ENCODE assay signal across 1 cellular context in the genomic region with DNA sequence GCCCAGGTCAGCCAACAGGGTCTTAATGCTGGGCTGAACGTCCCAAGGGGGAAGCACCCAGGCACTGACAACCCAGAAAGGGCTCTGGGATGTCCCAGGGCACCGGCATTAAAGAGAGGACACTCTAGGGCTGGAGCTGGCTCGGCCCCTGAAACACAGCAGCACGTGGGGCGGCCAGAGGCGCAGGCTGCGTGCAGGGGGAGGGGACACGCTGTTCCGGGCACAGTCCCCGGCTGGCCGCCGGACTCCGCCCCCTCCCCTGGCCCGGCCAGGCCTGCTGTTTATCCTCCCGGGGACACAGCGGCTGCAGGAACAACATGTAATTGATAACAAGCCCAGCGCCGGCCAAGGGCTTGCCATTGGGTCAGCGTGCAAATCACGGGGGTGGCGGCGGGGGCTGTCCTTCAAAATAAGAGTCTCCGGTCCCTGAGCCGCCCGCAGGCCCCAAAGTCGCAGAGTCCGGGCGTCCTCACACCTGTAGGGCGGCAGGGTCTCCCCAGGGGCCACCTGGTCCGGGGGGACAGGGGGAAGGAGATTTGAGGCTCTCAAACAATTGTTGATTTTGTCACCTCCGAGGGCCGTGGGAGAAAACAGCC.
TF ChIP-seq lines count a peak whose summit lies in the region.

No MANE protein-coding gene starts in this region.

TF ChIP-seq in HepG2, 621 proteins besides CTCF, POLR2A, EP300 and RAD21 (continued from another document and continues in another):
- TF ChIP-seq, protein P1, sequence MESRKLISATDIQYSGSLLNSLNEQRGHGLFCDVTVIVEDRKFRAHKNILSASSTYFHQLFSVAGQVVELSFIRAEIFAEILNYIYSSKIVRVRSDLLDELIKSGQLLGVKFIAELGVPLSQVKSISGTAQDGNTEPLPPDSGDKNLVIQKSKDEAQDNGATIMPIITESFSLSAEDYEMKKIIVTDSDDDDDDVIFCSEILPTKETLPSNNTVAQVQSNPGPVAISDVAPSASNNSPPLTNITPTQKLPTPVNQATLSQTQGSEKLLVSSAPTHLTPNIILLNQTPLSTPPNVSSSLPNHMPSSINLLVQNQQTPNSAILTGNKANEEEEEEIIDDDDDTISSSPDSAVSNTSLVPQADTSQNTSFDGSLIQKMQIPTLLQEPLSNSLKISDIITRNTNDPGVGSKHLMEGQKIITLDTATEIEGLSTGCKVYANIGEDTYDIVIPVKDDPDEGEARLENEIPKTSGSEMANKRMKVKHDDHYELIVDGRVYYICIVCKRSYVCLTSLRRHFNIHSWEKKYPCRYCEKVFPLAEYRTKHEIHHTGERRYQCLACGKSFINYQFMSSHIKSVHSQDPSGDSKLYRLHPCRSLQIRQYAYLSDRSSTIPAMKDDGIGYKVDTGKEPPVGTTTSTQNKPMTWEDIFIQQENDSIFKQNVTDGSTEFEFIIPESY (CRISPR knock-in tag; IDR thresholded peaks at IDR 0.05) = no peak
- TF ChIP-seq KLF12 (CRISPR knock-in tag; IDR thresholded peaks at IDR 0.05; ENCODE audit: borderline replicate concordance) (no peak), SMYD3 (CRISPR knock-in tag; IDR thresholded peaks at IDR 0.05) (0 out of 2 replicates have a peak, but pooled peaks have one; percentile 46), RNF2 (conservative IDR thresholded peaks at IDR 0.05; ENCODE audit: low read depth) (no peak), ETV6 (CRISPR knock-in tag; conservative IDR thresholded peaks at IDR 0.05) (0 out of 2 replicates have a peak, but pooled peaks have one; percentile 57), NR1H2 (CRISPR knock-in tag; IDR thresholded peaks at IDR 0.05; ENCODE audit: borderline replicate concordance, low read depth) (no peak), SMAD1 (CRISPR knock-in tag; IDR thresholded peaks at IDR 0.05; ENCODE audit: borderline replicate concordance, low read depth) (no peak), ZC3H13 (CRISPR knock-in tag; IDR thresholded peaks at IDR 0.05) (no peak), ONECUT2 (CRISPR knock-in tag; IDR thresholded peaks at IDR 0.05) (no peak)
- TF ChIP-seq, protein P2, sequence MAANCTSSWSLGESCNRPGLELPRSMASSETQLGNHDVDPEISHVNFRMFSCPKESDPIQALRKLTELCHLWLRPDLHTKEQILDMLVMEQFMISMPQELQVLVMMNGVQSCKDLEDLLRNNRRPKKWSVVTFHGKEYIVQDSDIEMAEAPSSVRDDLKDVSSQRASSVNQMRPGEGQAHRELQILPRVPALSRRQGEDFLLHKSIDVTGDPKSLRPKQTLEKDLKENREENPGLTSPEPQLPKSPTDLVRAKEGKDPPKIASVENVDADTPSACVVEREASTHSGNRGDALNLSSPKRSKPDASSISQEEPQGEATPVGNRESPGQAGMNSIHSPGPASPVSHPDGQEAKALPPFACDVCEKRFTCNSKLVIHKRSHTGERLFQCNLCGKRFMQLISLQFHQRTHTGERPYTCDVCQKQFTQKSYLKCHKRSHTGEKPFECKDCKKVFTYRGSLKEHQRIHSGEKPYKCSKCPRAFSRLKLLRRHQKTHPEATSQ (CRISPR knock-in tag; IDR thresholded peaks at IDR 0.05; ENCODE audit: borderline replicate concordance) = no peak
- TF ChIP-seq, protein P3, sequence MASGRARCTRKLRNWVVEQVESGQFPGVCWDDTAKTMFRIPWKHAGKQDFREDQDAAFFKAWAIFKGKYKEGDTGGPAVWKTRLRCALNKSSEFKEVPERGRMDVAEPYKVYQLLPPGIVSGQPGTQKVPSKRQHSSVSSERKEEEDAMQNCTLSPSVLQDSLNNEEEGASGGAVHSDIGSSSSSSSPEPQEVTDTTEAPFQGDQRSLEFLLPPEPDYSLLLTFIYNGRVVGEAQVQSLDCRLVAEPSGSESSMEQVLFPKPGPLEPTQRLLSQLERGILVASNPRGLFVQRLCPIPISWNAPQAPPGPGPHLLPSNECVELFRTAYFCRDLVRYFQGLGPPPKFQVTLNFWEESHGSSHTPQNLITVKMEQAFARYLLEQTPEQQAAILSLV (CRISPR knock-in tag; IDR thresholded peaks at IDR 0.05; ENCODE audit: borderline replicate concordance) = no peak
- TF ChIP-seq, protein P4, sequence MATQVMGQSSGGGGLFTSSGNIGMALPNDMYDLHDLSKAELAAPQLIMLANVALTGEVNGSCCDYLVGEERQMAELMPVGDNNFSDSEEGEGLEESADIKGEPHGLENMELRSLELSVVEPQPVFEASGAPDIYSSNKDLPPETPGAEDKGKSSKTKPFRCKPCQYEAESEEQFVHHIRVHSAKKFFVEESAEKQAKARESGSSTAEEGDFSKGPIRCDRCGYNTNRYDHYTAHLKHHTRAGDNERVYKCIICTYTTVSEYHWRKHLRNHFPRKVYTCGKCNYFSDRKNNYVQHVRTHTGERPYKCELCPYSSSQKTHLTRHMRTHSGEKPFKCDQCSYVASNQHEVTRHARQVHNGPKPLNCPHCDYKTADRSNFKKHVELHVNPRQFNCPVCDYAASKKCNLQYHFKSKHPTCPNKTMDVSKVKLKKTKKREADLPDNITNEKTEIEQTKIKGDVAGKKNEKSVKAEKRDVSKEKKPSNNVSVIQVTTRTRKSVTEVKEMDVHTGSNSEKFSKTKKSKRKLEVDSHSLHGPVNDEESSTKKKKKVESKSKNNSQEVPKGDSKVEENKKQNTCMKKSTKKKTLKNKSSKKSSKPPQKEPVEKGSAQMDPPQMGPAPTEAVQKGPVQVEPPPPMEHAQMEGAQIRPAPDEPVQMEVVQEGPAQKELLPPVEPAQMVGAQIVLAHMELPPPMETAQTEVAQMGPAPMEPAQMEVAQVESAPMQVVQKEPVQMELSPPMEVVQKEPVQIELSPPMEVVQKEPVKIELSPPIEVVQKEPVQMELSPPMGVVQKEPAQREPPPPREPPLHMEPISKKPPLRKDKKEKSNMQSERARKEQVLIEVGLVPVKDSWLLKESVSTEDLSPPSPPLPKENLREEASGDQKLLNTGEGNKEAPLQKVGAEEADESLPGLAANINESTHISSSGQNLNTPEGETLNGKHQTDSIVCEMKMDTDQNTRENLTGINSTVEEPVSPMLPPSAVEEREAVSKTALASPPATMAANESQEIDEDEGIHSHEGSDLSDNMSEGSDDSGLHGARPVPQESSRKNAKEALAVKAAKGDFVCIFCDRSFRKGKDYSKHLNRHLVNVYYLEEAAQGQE (IDR thresholded peaks at IDR 0.05; ENCODE audit: borderline replicate concordance in 1 of 2, low read depth in 1 of 2, low read length in 2 of 2) = no peak; a peak in 1 of 4 replicates
- TF ChIP-seq, protein P5, sequence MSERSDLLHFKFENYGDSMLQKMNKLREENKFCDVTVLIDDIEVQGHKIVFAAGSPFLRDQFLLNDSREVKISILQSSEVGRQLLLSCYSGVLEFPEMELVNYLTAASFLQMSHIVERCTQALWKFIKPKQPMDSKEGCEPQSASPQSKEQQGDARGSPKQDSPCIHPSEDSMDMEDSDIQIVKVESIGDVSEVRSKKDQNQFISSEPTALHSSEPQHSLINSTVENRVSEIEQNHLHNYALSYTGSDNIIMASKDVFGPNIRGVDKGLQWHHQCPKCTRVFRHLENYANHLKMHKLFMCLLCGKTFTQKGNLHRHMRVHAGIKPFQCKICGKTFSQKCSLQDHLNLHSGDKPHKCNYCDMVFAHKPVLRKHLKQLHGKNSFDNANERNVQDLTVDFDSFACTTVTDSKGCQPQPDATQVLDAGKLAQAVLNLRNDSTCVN (CRISPR knock-in tag; IDR thresholded peaks at IDR 0.05; ENCODE audit: borderline replicate concordance) = no peak; the same call in 1 of the 2 replicates
- TF ChIP-seq, protein P6, sequence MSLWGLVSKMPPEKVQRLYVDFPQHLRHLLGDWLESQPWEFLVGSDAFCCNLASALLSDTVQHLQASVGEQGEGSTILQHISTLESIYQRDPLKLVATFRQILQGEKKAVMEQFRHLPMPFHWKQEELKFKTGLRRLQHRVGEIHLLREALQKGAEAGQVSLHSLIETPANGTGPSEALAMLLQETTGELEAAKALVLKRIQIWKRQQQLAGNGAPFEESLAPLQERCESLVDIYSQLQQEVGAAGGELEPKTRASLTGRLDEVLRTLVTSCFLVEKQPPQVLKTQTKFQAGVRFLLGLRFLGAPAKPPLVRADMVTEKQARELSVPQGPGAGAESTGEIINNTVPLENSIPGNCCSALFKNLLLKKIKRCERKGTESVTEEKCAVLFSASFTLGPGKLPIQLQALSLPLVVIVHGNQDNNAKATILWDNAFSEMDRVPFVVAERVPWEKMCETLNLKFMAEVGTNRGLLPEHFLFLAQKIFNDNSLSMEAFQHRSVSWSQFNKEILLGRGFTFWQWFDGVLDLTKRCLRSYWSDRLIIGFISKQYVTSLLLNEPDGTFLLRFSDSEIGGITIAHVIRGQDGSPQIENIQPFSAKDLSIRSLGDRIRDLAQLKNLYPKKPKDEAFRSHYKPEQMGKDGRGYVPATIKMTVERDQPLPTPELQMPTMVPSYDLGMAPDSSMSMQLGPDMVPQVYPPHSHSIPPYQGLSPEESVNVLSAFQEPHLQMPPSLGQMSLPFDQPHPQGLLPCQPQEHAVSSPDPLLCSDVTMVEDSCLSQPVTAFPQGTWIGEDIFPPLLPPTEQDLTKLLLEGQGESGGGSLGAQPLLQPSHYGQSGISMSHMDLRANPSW (CRISPR knock-in tag; IDR thresholded peaks at IDR 0.05; ENCODE audit: borderline replicate concordance) = no peak
- TF ChIP-seq, protein P7, sequence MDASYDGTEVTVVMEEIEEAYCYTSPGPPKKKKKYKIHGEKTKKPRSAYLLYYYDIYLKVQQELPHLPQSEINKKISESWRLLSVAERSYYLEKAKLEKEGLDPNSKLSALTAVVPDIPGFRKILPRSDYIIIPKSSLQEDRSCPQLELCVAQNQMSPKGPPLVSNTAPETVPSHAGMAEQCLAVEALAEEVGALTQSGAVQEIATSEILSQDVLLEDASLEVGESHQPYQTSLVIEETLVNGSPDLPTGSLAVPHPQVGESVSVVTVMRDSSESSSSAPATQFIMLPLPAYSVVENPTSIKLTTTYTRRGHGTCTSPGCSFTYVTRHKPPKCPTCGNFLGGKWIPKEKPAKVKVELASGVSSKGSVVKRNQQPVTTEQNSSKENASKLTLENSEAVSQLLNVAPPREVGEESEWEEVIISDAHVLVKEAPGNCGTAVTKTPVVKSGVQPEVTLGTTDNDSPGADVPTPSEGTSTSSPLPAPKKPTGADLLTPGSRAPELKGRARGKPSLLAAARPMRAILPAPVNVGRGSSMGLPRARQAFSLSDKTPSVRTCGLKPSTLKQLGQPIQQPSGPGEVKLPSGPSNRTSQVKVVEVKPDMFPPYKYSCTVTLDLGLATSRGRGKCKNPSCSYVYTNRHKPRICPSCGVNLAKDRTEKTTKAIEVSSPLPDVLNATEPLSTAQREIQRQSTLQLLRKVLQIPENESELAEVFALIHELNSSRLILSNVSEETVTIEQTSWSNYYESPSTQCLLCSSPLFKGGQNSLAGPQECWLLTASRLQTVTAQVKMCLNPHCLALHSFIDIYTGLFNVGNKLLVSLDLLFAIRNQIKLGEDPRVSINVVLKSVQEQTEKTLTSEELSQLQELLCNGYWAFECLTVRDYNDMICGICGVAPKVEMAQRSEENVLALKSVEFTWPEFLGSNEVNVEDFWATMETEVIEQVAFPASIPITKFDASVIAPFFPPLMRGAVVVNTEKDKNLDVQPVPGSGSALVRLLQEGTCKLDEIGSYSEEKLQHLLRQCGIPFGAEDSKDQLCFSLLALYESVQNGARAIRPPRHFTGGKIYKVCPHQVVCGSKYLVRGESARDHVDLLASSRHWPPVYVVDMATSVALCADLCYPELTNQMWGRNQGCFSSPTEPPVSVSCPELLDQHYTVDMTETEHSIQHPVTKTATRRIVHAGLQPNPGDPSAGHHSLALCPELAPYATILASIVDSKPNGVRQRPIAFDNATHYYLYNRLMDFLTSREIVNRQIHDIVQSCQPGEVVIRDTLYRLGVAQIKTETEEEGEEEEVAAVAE (CRISPR knock-in tag; IDR thresholded peaks at IDR 0.05; ENCODE audit: borderline replicate concordance) = no peak
- TF ChIP-seq, protein P8, sequence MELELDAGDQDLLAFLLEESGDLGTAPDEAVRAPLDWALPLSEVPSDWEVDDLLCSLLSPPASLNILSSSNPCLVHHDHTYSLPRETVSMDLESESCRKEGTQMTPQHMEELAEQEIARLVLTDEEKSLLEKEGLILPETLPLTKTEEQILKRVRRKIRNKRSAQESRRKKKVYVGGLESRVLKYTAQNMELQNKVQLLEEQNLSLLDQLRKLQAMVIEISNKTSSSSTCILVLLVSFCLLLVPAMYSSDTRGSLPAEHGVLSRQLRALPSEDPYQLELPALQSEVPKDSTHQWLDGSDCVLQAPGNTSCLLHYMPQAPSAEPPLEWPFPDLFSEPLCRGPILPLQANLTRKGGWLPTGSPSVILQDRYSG (CRISPR knock-in tag; IDR thresholded peaks at IDR 0.05) = no peak
- TF ChIP-seq, protein P9, sequence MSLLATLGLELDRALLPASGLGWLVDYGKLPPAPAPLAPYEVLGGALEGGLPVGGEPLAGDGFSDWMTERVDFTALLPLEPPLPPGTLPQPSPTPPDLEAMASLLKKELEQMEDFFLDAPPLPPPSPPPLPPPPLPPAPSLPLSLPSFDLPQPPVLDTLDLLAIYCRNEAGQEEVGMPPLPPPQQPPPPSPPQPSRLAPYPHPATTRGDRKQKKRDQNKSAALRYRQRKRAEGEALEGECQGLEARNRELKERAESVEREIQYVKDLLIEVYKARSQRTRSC (CRISPR knock-in tag; IDR thresholded peaks at IDR 0.05; ENCODE audit: low read depth) = no peak
- TF ChIP-seq, protein P10, sequence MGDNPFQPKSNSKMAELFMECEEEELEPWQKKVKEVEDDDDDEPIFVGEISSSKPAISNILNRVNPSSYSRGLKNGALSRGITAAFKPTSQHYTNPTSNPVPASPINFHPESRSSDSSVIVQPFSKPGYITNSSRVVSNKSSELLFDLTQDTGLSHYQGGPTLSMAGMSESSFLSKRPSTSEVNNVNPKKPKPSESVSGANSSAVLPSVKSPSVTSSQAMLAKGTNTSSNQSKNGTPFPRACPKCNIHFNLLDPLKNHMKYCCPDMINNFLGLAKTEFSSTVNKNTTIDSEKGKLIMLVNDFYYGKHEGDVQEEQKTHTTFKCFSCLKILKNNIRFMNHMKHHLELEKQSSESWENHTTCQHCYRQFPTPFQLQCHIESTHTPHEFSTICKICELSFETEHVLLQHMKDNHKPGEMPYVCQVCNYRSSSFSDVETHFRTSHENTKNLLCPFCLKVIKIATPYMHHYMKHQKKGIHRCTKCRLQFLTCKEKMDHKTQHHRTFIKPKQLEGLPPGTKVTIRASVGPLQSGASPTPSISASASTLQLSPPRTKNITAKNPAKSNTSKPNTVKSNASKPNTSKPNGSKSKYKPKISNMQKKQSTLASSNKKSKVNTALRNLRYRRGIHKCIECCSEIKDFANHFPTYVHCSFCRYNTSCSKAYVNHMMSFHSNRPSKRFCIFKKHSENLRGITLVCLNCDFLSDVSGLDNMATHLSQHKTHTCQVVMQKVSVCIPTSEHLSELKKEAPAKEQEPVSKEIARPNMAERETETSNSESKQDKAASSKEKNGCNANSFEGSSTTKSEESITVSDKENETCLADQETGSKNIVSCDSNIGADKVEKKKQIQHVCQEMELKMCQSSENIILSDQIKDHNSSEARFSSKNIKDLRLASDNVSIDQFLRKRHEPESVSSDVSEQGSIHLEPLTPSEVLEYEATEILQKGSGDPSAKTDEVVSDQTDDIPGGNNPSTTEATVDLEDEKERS (CRISPR knock-in tag; IDR thresholded peaks at IDR 0.05) = no peak
- TF ChIP-seq, protein P11, sequence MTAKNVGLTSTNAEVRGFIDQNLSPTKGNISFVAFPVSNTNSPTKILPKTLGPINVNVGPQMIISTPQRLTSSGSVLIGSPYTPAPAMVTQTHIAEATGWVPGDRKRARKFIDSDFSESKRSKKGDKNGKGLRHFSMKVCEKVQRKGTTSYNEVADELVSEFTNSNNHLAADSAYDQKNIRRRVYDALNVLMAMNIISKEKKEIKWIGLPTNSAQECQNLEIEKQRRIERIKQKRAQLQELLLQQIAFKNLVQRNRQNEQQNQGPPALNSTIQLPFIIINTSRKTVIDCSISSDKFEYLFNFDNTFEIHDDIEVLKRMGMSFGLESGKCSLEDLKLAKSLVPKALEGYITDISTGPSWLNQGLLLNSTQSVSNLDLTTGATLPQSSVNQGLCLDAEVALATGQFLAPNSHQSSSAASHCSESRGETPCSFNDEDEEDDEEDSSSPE (CRISPR knock-in tag; IDR thresholded peaks at IDR 0.05) = peak; percentile 58; the same call in 1 of the 2 replicates
- TF ChIP-seq, protein P12, sequence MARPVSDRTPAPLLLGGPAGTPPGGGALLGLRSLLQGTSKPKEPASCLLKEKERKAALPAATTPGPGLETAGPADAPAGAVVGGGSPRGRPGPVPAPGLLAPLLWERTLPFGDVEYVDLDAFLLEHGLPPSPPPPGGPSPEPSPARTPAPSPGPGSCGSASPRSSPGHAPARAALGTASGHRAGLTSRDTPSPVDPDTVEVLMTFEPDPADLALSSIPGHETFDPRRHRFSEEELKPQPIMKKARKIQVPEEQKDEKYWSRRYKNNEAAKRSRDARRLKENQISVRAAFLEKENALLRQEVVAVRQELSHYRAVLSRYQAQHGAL (CRISPR knock-in tag; IDR thresholded peaks at IDR 0.05; ENCODE audit: not compliant biosample characterization) = no peak
